Comparison of ENCODE assay signal across 19 cellular contexts in genomic region chr5:81252904-81253303, GRCh38. TPM values are rescaled to one million over a fixed set of nuclear protein-coding genes. Genes with fewer than 3 reads are reported as not detected.
DNase-seq lines count a peak whose midpoint lies in the region; ATAC-seq and TF ChIP-seq lines count a peak whose summit lies in the region.
"Had no signal": no experiment of that assay in that cellular context is flagged by ENCODE, and none has a peak within 500 bp of the region (broad histone marks: within the 10 kb centered on the region; RNA-seq: fewer than 3 reads in every experiment).

No MANE protein-coding gene starts in this region.

- H3K4me2 ChIP-seq in trophoblast cell (ENCODE audit: low read length), result no peak overlapping the region
- H3K4me2 ChIP-seq: A549 had no signal

- no peak overlapping the region for H2AFZ ChIP-seq in trophoblast cell (ENCODE audit: insufficient read depth, low read length, poor library complexity)

- no peak overlapping the region for H4K8ac ChIP-seq in trophoblast cell (ENCODE audit: low read depth, low read length)

- no peaks in the 10 kb centered on the region for H3K27me3 ChIP-seq in trophoblast cell (ENCODE audit: insufficient read depth, low read length)

- H3K4me1 Mint-ChIP-seq in stimulated activated effector memory CD8-positive, alpha-beta T cell treated with anti-CD3 and anti-CD28 coated beads, Interleukin-12 subunit alpha, Interleukin-12 subunit beta, amount 100 ng/mL, for 72 hours, result no peaks in the 10 kb centered on the region
- peaks cover 5% of the 10 kb centered on the region for H3K4me1 Mint-ChIP-seq in activated T-cell treated with anti-CD3 and anti-CD28 coated beads, Interleukin-2, amount 50 U/mL, for 72 hours (ENCODE audit: low read depth)

- no CpG with 5 or more reads among the region's 1 CpG for WGBS in trophoblast cell (ENCODE audit: extremely low coverage, insufficient coverage, insufficient read length)

- no peak overlapping the region for H2BK120ac ChIP-seq in trophoblast cell (ENCODE audit: insufficient read depth, low read length, poor library complexity)

- H3K79me1 ChIP-seq in trophoblast cell (ENCODE audit: low read length), result peaks cover 2% of the 10 kb centered on the region

- H3K27ac Mint-ChIP-seq in stimulated activated effector memory CD8-positive, alpha-beta T cell treated with anti-CD3 and anti-CD28 coated beads, Interleukin-12 subunit alpha, Interleukin-12 subunit beta, amount 100 ng/mL, for 72 hours, result no peak overlapping the region
- no peak overlapping the region for H3K27ac Mint-ChIP-seq in activated T-cell treated with anti-CD3 and anti-CD28 coated beads, Interleukin-2, amount 50 U/mL, for 72 hours
- H3K27ac Mint-ChIP-seq: CD4-positive, alpha-beta T cell; HFFc6 had no signal

- in situ Hi-C loops in G401 (cut with HindIII; ENCODE audit: low sequenced_read_pairs), result no loop called here

- H3K79me2 ChIP-seq in trophoblast cell (ENCODE audit: control insufficient read depth, insufficient read depth, low read length, poor library complexity), result no peaks in the 10 kb centered on the region

- H3K9me3 ChIP-seq in trophoblast cell (ENCODE audit: insufficient read depth, low read depth, low read length), result no peaks in the 10 kb centered on the region
- H3K9me3 ChIP-seq: Caco-2 had no signal

- no peak overlapping the region for H2AK5ac ChIP-seq in trophoblast cell (ENCODE audit: low read length)

- H3K27ac ChIP-seq in angular gyrus (ENCODE audit: low read depth, low read length) (peak overlapping the region; percentile 14), trophoblast cell (ENCODE audit: low read depth, low read length) (no peak overlapping the region), substantia nigra (ENCODE audit: low read depth, low read length, poor library complexity, severe bottlenecking) (peak overlapping the region; percentile 60), coronary artery (no peak overlapping the region)
- H3K27ac ChIP-seq: A549, C4-2B had no signal

- no peak overlapping the region for H3K23ac ChIP-seq in trophoblast cell (ENCODE audit: low read length)

- no peaks in the 10 kb centered on the region for H3K36me3 Mint-ChIP-seq in stimulated activated effector memory CD8-positive, alpha-beta T cell treated with anti-CD3 and anti-CD28 coated beads, Interleukin-12 subunit alpha, Interleukin-12 subunit beta, amount 100 ng/mL, for 72 hours
- peaks cover 0 to 6% of the 10 kb centered on the region in 2 donors for H3K36me3 Mint-ChIP-seq in activated T-cell treated with anti-CD3 and anti-CD28 coated beads, Interleukin-2, amount 50 U/mL, for 72 hours (ENCODE audit: insufficient read depth in 2 of 2)

- no peak overlapping the region for H4K12ac ChIP-seq in trophoblast cell (ENCODE audit: low read depth, low read length)

- H3K4me3 ChIP-seq in trophoblast cell (ENCODE audit: low read depth, low read length), result no peak overlapping the region
- H3K4me3 ChIP-seq in coronary artery, result no peak overlapping the region
- H3K4me3 ChIP-seq: A549 had no signal

- H4K91ac ChIP-seq in trophoblast cell (ENCODE audit: low read depth, low read length), result no peak overlapping the region

- ATAC-seq in stimulated activated effector memory CD8-positive, alpha-beta T cell treated with anti-CD3 and anti-CD28 coated beads, Interleukin-12 subunit alpha, Interleukin-12 subunit beta, amount 100 ng/mL, for 72 hours, result no peak
- ATAC-seq in activated T-cell treated with anti-CD3 and anti-CD28 coated beads, Interleukin-2, amount 50 U/mL, for 72 hours (replicated peaks in 1 of 2), result no peak
- ATAC-seq: HCT116 had no signal

- no peak overlapping the region for H3K9ac ChIP-seq in trophoblast cell (ENCODE audit: low read length)

- no peak for TF ChIP-seq CTCF in coronary artery (IDR thresholded peaks at IDR 0.05)

- H3K14ac ChIP-seq in trophoblast cell (ENCODE audit: low read length), result no peak overlapping the region

- DNase-seq in globus pallidus (ENCODE audit: low spot score) (peak; percentile 45), trophoblast cell (no peak), substantia nigra (lab: John Stamatoyannopoulos, UW) (peak in 1 of 49 donors; percentile 37), coronary artery (ENCODE audit: low spot score) (no peak), G401 (ENCODE audit: low spot score) (no peak)
- DNase-seq in stimulated activated effector memory CD8-positive, alpha-beta T cell treated with anti-CD3 and anti-CD28 coated beads, Interleukin-12 subunit alpha, Interleukin-12 subunit beta, amount 100 ng/mL, for 72 hours (ENCODE audit: low spot score in 2 of 2), result no peak
- DNase-seq in activated T-cell treated with anti-CD3 and anti-CD28 coated beads, Interleukin-2, amount 50 U/mL, for 72 hours, result no peak
- DNase-seq: AML-193; Caco-2; CD4-positive, alpha-beta T cell; GDM1; GOT3; H7; HFFc6; IMR-90 had no signal

- H3K18ac ChIP-seq in trophoblast cell (ENCODE audit: low read length), result peak overlapping the region; percentile 1

- no peak overlapping the region for H3K4ac ChIP-seq in trophoblast cell (ENCODE audit: low read depth, low read length)

- H3K9me3 Mint-ChIP-seq in stimulated activated effector memory CD8-positive, alpha-beta T cell treated with anti-CD3 and anti-CD28 coated beads, Interleukin-12 subunit alpha, Interleukin-12 subunit beta, amount 100 ng/mL, for 72 hours, result peaks cover 4% of the 10 kb centered on the region
- H3K9me3 Mint-ChIP-seq in activated T-cell treated with anti-CD3 and anti-CD28 coated beads, Interleukin-2, amount 50 U/mL, for 72 hours, result peaks cover 0 to 2% of the 10 kb centered on the region in 2 donors
- H3K9me3 Mint-ChIP-seq: CD4-positive, alpha-beta T cell; HFFc6 had no signal

- H2BK12ac ChIP-seq in trophoblast cell (ENCODE audit: low read length), result no peak overlapping the region

- H3K4me3 Mint-ChIP-seq in stimulated activated effector memory CD8-positive, alpha-beta T cell treated with anti-CD3 and anti-CD28 coated beads, Interleukin-12 subunit alpha, Interleukin-12 subunit beta, amount 100 ng/mL, for 72 hours, result no peak overlapping the region
- H3K4me3 Mint-ChIP-seq in activated T-cell treated with anti-CD3 and anti-CD28 coated beads, Interleukin-2, amount 50 U/mL, for 72 hours, result no peak overlapping the region
- H3K4me3 Mint-ChIP-seq: CD4-positive, alpha-beta T cell; HFFc6 had no signal

- H3K36me3 ChIP-seq in trophoblast cell (ENCODE audit: control insufficient read depth in 1 of 2, insufficient read depth in 2 of 2, low read length in 2 of 2), result peaks cover 10 to 11% of the 10 kb centered on the region in 2 experiments

- peaks cover 4 to 5% of the 10 kb centered on the region in 2 experiments for H3K4me1 ChIP-seq in trophoblast cell (ENCODE audit: control insufficient read depth in 1 of 2, insufficient read depth in 2 of 2, low read length in 2 of 2)

- H3K27me3 Mint-ChIP-seq in activated T-cell treated with anti-CD3 and anti-CD28 coated beads, Interleukin-2, amount 50 U/mL, for 72 hours (ENCODE audit: low read depth), result no peaks in the 10 kb centered on the region
- H3K27me3 Mint-ChIP-seq: CD4-positive, alpha-beta T cell had no signal

- H2BK5ac ChIP-seq in trophoblast cell (ENCODE audit: low read depth, low read length, poor library complexity), result no peak overlapping the region

RNA-seq across cellular contexts. Expression of gene CKMT2, which starts 19.8 kb away (rescaled TPM):
- polyA plus RNA-seq in trophoblast cell (2013), result 4.3 TPM in 2 replicates
- not detected for total RNA-seq in activated T-cell treated with anti-CD3 and anti-CD28 coated beads, Interleukin-2, amount 50 U/mL, for 72 hours
- not detected in 2 replicates for total RNA-seq in G401 (2014; rRNA removed; shearing (Covaris generic))
- total RNA-seq: Caco-2, HFFc6 had no signal
- polyA plus RNA-seq: A549 had no signal

RNA-seq across cellular contexts. Expression of gene ZCCHC9, which starts 48.5 kb away (rescaled TPM):
- 49.2 and 51.5 TPM in 2 replicates for polyA plus RNA-seq in trophoblast cell (2013)
- total RNA-seq in activated T-cell treated with anti-CD3 and anti-CD28 coated beads, Interleukin-2, amount 50 U/mL, for 72 hours, result 10 to 100 TPM; 46.8 to 48.1 TPM
- 54.1 and 74.7 TPM in 2 replicates for total RNA-seq in G401 (2014; rRNA removed; shearing (Covaris generic))

Comparison
In these comparisons a context has a peak if more than half of its experiments do, and no peak if none do; other contexts are left out.
1. H3K27ac ChIP-seq: peak in angular gyrus (single experiment) and substantia nigra (single experiment); none in trophoblast cell (single experiment) and coronary artery (0 of 2).